Comparison of ENCODE assay signal across 16 cellular contexts in the genomic region with DNA sequence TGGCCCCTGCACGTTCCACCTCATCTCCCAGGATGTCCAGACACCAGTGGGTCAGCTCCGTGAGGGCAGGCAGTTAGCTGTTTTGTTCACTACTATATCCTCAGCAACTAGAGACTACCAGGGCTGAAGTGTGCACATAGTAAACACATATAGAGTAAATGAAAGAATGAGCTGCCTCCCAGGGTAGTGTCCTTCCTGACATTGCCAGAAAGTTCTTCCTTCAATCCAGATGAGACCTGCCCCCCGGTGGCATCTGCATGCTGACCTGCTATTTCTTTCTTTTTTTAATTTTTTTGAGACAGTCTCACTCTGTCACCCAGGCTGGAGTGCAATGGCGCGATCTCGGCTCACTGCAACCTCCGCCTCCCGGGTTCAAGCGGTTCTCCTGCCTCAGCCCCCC. TPM values are rescaled to one million over a fixed set of nuclear protein-coding genes. Genes with fewer than 3 reads are reported as not detected.
A peak's percentile ranks its signal among the peaks of the same experiment; 100 is the strongest.
DNase-seq lines count a peak whose midpoint lies in the region; ATAC-seq and TF ChIP-seq lines count a peak whose summit lies in the region.
"Had no signal": no experiment of that assay in that cellular context is flagged by ENCODE, and none has a peak within 500 bp of the region (broad histone marks: within the 10 kb centered on the region; RNA-seq: fewer than 3 reads in every experiment).

No MANE protein-coding gene starts in this region.

- H3K27ac Mint-ChIP-seq in HFFc6, result no peak overlapping the region
- H3K27ac Mint-ChIP-seq: CD4-positive, alpha-beta memory T cell had no signal

- H3K27me3 ChIP-seq in brain microvascular endothelial cell (replicated peaks), result no peaks in the 10 kb centered on the region

- no peak overlapping the region for H3K4me3 ChIP-seq in brain microvascular endothelial cell (ENCODE audit: low read depth, low read length)

- peaks cover 24% of the 10 kb centered on the region for H3K4me1 Mint-ChIP-seq in HFFc6 (ENCODE audit: low read depth)

- DNase-seq in ACHN (peak; percentile 18), HFFc6 (no peak), brain microvascular endothelial cell (no peak), islet precursor cell (peak; percentile 19), UCSD-AML1 (lab: John Stamatoyannopoulos, UW; ENCODE audit: unreplicated experiment) (no peak), NCI-H128 (lab: John Stamatoyannopoulos, UW; ENCODE audit: unreplicated experiment) (no peak)
- no peak for DNase-seq in stimulated activated CD4-positive, alpha-beta T cell treated with anti-CD3 and anti-CD28 coated beads, Interleukin-2, amount 100 ng/mL, for 48 hours
- DNase-seq: BE2C; CD4-positive, alpha-beta memory T cell; DND-41; Karpas-422; NCI-H1417; NCI-H2029 treated with DMSO at 0.1 percent for 48 hours; NCI-H510A treated with DMSO at 0.1 percent for 48 hours had no signal

- TF ChIP-seq CTCF in HFFc6 (IDR thresholded peaks at IDR 0.05) (peak; percentile 33; the same call in 1 of the 2 replicates), brain microvascular endothelial cell (IDR thresholded peaks at IDR 0.05; ENCODE audit: low read depth, low read length, missing control alignments) (peak; percentile 27)

- in situ Hi-C loops in ACHN (cut with HindIII; ENCODE audit: low pct_ligation_motif_present, low pct_unique_long_range_greater_than_20kb, low sequenced_read_pairs) (loop anchor here (25.0 kb wide), 1 partner anchor 249 kb away; no protein-coding TSS in a partner anchor), brain microvascular endothelial cell (cut with HindIII; ENCODE audit: low pct_ligation_motif_present, low sequenced_read_pairs) (loop anchor here (25.0 kb wide), 1 partner anchor 299 kb away; no protein-coding TSS in a partner anchor)

- H3K36me3 Mint-ChIP-seq in HFFc6 (ENCODE audit: low read depth), result peaks cover 13% of the 10 kb centered on the region; the same call in 1 of the 2 replicates
- H3K36me3 Mint-ChIP-seq: CD4-positive, alpha-beta memory T cell had no signal

- peaks cover 9% of the 10 kb centered on the region for H3K9me3 Mint-ChIP-seq in HFFc6

- no peaks in the 10 kb centered on the region for H3K36me3 ChIP-seq in brain microvascular endothelial cell (replicated peaks)
- H3K36me3 ChIP-seq: BE2C had no signal

- peaks cover 12% of the 10 kb centered on the region; the same call in 1 of the 2 replicates for H3K27me3 Mint-ChIP-seq in HFFc6 (ENCODE audit: insufficient read depth)

- ATAC-seq in GM21381 (IDR thresholded peaks at IDR 0.05; ENCODE audit: unreplicated experiment), result no peak

- H3K4me3 Mint-ChIP-seq in HFFc6, result no peak overlapping the region
- H3K4me3 Mint-ChIP-seq: CD4-positive, alpha-beta memory T cell had no signal

- H3K27ac ChIP-seq in brain microvascular endothelial cell, result no peak overlapping the region

RNA-seq across cellular contexts. Expression of gene ARPC1A, which starts 14.0 kb away (rescaled TPM):
- total RNA-seq in HFFc6 (2021; fragmentation: NEBNext Ultra II Directional; extraction: Animal tissue kit (Norgen Biotek cat#: 25700)), result 100 to 1,000 TPM; 261 to 285 (median 281) TPM

RNA-seq across cellular contexts. Expression of gene MYH16, which starts 39.1 kb away (rescaled TPM):
- under 1 TPM in 1 of 6 experiments, not detected in 5; 0.05 TPM for total RNA-seq in HFFc6 (2021; fragmentation: NEBNext Ultra II Directional; extraction: Animal tissue kit (Norgen Biotek cat#: 25700))
- total RNA-seq: CD4-positive, alpha-beta memory T cell; OCI-LY7 had no signal

Comparison
In these comparisons a context has a peak if more than half of its experiments do, and no peak if none do; other contexts are left out.
1. DNase-seq: peak in ACHN (single experiment) and islet precursor cell (single experiment); none in HFFc6 (single experiment), brain microvascular endothelial cell (single experiment), stimulated activated CD4-positive, alpha-beta T cell treated with anti-CD3 and anti-CD28 coated beads, Interleukin-2, amount 100 ng/mL, for 48 hours (0 of 2), UCSD-AML1 (single experiment) and NCI-H128 (single experiment).